8 cellular contexts compared by ENCODE assay signal in the genomic region with DNA sequence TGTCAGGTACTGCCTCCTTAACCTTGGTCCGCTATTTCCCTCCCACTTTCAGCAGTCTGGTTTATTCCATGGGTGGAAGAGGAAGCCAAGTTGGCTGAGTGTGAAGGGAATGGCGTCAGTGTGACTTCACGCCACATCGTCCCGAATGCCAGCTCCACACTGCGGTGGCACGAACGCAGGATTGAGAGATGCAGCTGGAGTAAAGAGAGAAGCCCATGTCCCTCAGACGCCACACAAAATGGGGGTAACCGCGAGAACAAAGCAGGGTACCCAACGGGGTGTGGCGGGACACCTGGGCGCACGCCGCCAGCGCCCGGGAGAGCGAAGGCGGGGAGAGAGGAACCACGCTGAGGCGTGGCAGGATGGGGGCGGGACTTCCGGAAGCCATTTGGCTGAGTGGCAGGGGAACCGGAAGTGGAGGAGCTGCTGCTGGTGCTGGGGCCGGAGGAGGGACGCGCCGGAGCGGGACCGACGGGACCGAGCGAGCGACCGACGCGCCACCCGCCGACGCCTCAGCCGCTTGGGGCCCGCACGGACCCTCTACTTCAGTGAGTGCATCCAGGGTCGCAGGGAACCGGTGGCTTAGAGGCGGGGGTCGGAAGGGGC. TPM values are rescaled to one million over a fixed set of nuclear protein-coding genes. Genes with fewer than 3 reads are reported as not detected.
A peak's percentile ranks its signal among the peaks of the same experiment; 100 is the strongest.
DNase-seq lines count a peak whose midpoint lies in the region; ATAC-seq, FAIRE-seq and TF ChIP-seq lines count a peak whose summit lies in the region.

A gene with protein sequence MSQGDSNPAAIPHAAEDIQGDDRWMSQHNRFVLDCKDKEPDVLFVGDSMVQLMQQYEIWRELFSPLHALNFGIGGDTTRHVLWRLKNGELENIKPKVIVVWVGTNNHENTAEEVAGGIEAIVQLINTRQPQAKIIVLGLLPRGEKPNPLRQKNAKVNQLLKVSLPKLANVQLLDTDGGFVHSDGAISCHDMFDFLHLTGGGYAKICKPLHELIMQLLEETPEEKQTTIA (plus strand): TSS at position 417 of the 606 bp plus-strand sequence. CDS start 8,161 bp downstream, outside the sequence.

- CTCF ChIA-PET in RWPE1 (lab: Yijun Ruan, JAX) = interaction anchor here (0.6 to 1.2 kb wide), 4 partner anchors 17 to 83 kb away, joined by 3 to 4 read pairs (median 4); no protein-coding TSS in a partner anchor
- CTCF ChIA-PET in naive thymus-derived CD4-positive, alpha-beta T cell (lab: Charles Lee) = interaction anchor here (0.8 kb wide), 1 partner anchor 218 kb away, joined by 3 read pairs; no protein-coding TSS in a partner anchor

- H3K27me3 Mint-ChIP-seq in activated T-helper 17 cell treated with anti-CD3 and anti-CD28 coated beads, Interleukin-2, amount 50 U/mL, for 72 hours = peaks cover 8% of the 10 kb centered on the region
- peaks cover 11 to 24% (median 12%) of the 10 kb centered on the region in 5 donors for H3K27me3 Mint-ChIP-seq in naive thymus-derived CD4-positive, alpha-beta T cell
- peaks cover 17% of the 10 kb centered on the region for H3K27me3 Mint-ChIP-seq in stimulated activated memory B cell treated with anti-CD40 and anti-IgM and Interleukin-4, amounts not matched to agents 10 μg/mL and 1 μg/mL and 100 μg/mL, for 72 hours

- peaks cover 41% of the 10 kb centered on the region for H3K36me3 Mint-ChIP-seq in activated T-helper 17 cell treated with anti-CD3 and anti-CD28 coated beads, Interleukin-2, amount 50 U/mL, for 72 hours (ENCODE audit: low read depth)
- peaks cover 4 to 8% (median 5%) of the 10 kb centered on the region in 5 donors for H3K36me3 Mint-ChIP-seq in naive thymus-derived CD4-positive, alpha-beta T cell
- H3K36me3 Mint-ChIP-seq in stimulated activated memory B cell treated with anti-CD40 and anti-IgM and Interleukin-4, amounts not matched to agents 10 μg/mL and 1 μg/mL and 100 μg/mL, for 72 hours = peaks cover 27% of the 10 kb centered on the region

- peak within 1 kb of the TSS; percentile 100 for H2AFZ ChIP-seq in fibroblast of lung (ENCODE audit: low read length)

- peak within 1 kb of the TSS; percentile 83 to 99 (median 96) for H3K4me3 ChIP-seq in fibroblast of lung (replicated peaks in 1 of 4; ENCODE audit: control extremely low read depth in 1 of 4, insufficient read depth in 1 of 4, low read depth in 3 of 4, low read length in 4 of 4)
- peak within 1 kb of the TSS; percentile 89 for H3K4me3 ChIP-seq in naive thymus-derived CD4-positive, alpha-beta T cell (ENCODE audit: low read length)

- H3K4me2 ChIP-seq in fibroblast of lung (ENCODE audit: extremely low read depth, insufficient read depth, low read length) = peak within 1 kb of the TSS; percentile 99

- H3K27me3 ChIP-seq in fibroblast of lung (ENCODE audit: control insufficient read depth, insufficient read depth, low read length) = no peaks in the 10 kb centered on the region
- no peaks in the 10 kb centered on the region for H3K27me3 ChIP-seq in naive thymus-derived CD4-positive, alpha-beta T cell (ENCODE audit: control insufficient read depth in 2 of 2, insufficient read depth in 2 of 2, low read length in 2 of 2)

- peaks cover 47% of the 10 kb centered on the region for H3K79me2 ChIP-seq in fibroblast of lung (ENCODE audit: control insufficient read depth, insufficient read depth, low read length)

- intact Hi-C loops in naive thymus-derived CD4-positive, alpha-beta T cell (cut with micrococcal nuclease) = loop anchor here (1.0 to 5.0 kb wide), 8 partner anchors 33 to 371 kb away; a partner anchor contains a TSS

- peak; percentile 61 for TF ChIP-seq POLR2A in H54 (IDR thresholded peaks at IDR 0.05; ENCODE audit: low read depth, low read length)

- POLR2A ChIA-PET in RWPE1 (lab: Yijun Ruan, JAX; ENCODE audit: low non-redundant PET) = interaction anchor here (0.6 to 1.1 kb wide), 3 partner anchors 21 to 250 kb away, joined by 3 to 6 read pairs (median 3); no protein-coding TSS in a partner anchor
- POLR2A ChIA-PET in naive thymus-derived CD4-positive, alpha-beta T cell (lab: Charles Lee) = interaction anchor here (0.8 to 3.2 kb wide), 10 partner anchors 10 to 357 kb away, joined by 3 to 42 read pairs (median 6); a partner anchor contains a TSS

- TF ChIP-seq CTCF in RWPE1 (conservative IDR thresholded peaks at IDR 0.05; ENCODE audit: low read depth) (no peak), fibroblast of lung (conservative IDR thresholded peaks at IDR 0.05 in 1 of 2, IDR thresholded peaks at IDR 0.05 in 1 of 2; ENCODE audit: low read depth in 1 of 2, low read length in 2 of 2) (no peak)

- peak within 1 kb of the TSS; percentile 92 for H3K27ac ChIP-seq in RWPE1
- H3K27ac ChIP-seq in fibroblast of lung (ENCODE audit: insufficient read depth, low read length) = peak within 1 kb of the TSS; percentile 98
- H3K27ac ChIP-seq in naive thymus-derived CD4-positive, alpha-beta T cell (ENCODE audit: low read depth, low read length) = peak within 1 kb of the TSS; percentile 85

- H3K9me3 Mint-ChIP-seq in activated T-helper 17 cell treated with anti-CD3 and anti-CD28 coated beads, Interleukin-2, amount 50 U/mL, for 72 hours = no peaks in the 10 kb centered on the region
- H3K9me3 Mint-ChIP-seq in naive thymus-derived CD4-positive, alpha-beta T cell = no peaks in the 10 kb centered on the region
- no peaks in the 10 kb centered on the region for H3K9me3 Mint-ChIP-seq in stimulated activated memory B cell treated with anti-CD40 and anti-IgM and Interleukin-4, amounts not matched to agents 10 μg/mL and 1 μg/mL and 100 μg/mL, for 72 hours

- peak within 1 kb of the TSS; percentile 100 for H3K4me3 Mint-ChIP-seq in activated T-helper 17 cell treated with anti-CD3 and anti-CD28 coated beads, Interleukin-2, amount 50 U/mL, for 72 hours
- peak within 1 kb of the TSS; percentile 88 to 100 (median 97) for H3K4me3 Mint-ChIP-seq in naive thymus-derived CD4-positive, alpha-beta T cell
- H3K4me3 Mint-ChIP-seq in stimulated activated memory B cell treated with anti-CD40 and anti-IgM and Interleukin-4, amounts not matched to agents 10 μg/mL and 1 μg/mL and 100 μg/mL, for 72 hours = peak within 1 kb of the TSS; percentile 96

- FAIRE-seq in H54 (lab: Jason Lieb, UNC) = no peak

- H3K36me3 ChIP-seq in fibroblast of lung (ENCODE audit: control insufficient read depth, insufficient read depth, low read length) = peaks cover 3% of the 10 kb centered on the region
- peaks cover 0 to 10% (median 0%) of the 10 kb centered on the region in 3 experiments for H3K36me3 ChIP-seq in naive thymus-derived CD4-positive, alpha-beta T cell (ENCODE audit: control insufficient read depth in 2 of 3, insufficient read depth in 3 of 3, low read length in 3 of 3)

- H3K9ac ChIP-seq in fibroblast of lung (ENCODE audit: insufficient read depth, low read length) = peak within 1 kb of the TSS; percentile 86

- peak; percentile 97 for ATAC-seq in activated T-helper 17 cell treated with anti-CD3 and anti-CD28 coated beads, Interleukin-2, amount 50 U/mL, for 72 hours (replicated peaks)
- ATAC-seq in naive thymus-derived CD4-positive, alpha-beta T cell = peak; percentile 94
- peak; percentile 98 for ATAC-seq in stimulated activated memory B cell treated with anti-CD40 and anti-IgM and Interleukin-4, amounts not matched to agents 10 μg/mL and 1 μg/mL and 100 μg/mL, for 72 hours

- peak; percentile 95 for DNase-seq in ELF-1 (ENCODE audit: low read depth, low spot score)
- DNase-seq in H54 (ENCODE audit: insufficient read length, low spot score) = peak; percentile 87
- DNase-seq in LoVo (ENCODE audit: low spot score) = peak; percentile 92
- DNase-seq in RWPE1 (ENCODE audit: low spot score) = peak; percentile 97
- peak; percentile 88 to 90 for DNase-seq in fibroblast of lung (ENCODE audit: low read depth in 2 of 2)
- DNase-seq in naive thymus-derived CD4-positive, alpha-beta T cell = peak; percentile 88 to 95 (median 94)

- H3K4me1 ChIP-seq in fibroblast of lung (ENCODE audit: control insufficient read depth, extremely low read depth, insufficient read depth, low read length) = peaks cover 7% of the 10 kb centered on the region
- H3K4me1 ChIP-seq in naive thymus-derived CD4-positive, alpha-beta T cell (ENCODE audit: control insufficient read depth in 2 of 2, insufficient read depth in 2 of 2, low read length in 2 of 2) = peaks cover 6 to 10% of the 10 kb centered on the region in 2 donors

- peaks cover 2% of the 10 kb centered on the region for H4K20me1 ChIP-seq in fibroblast of lung (ENCODE audit: control insufficient read depth, extremely low read depth, insufficient read depth, low read length)

- peaks cover 16% of the 10 kb centered on the region for H3K4me1 Mint-ChIP-seq in activated T-helper 17 cell treated with anti-CD3 and anti-CD28 coated beads, Interleukin-2, amount 50 U/mL, for 72 hours
- H3K4me1 Mint-ChIP-seq in naive thymus-derived CD4-positive, alpha-beta T cell = peaks cover 28 to 57% (median 44%) of the 10 kb centered on the region in 7 donors
- peaks cover 44% of the 10 kb centered on the region for H3K4me1 Mint-ChIP-seq in stimulated activated memory B cell treated with anti-CD40 and anti-IgM and Interleukin-4, amounts not matched to agents 10 μg/mL and 1 μg/mL and 100 μg/mL, for 72 hours

- H3K9me3 ChIP-seq in fibroblast of lung (ENCODE audit: control insufficient read depth, insufficient read depth, low read depth, low read length) = no peaks in the 10 kb centered on the region
- no peaks in the 10 kb centered on the region for H3K9me3 ChIP-seq in naive thymus-derived CD4-positive, alpha-beta T cell (ENCODE audit: control insufficient read depth in 2 of 3, low read length in 3 of 3)

- peak within 1 kb of the TSS; percentile 99 for H3K27ac Mint-ChIP-seq in activated T-helper 17 cell treated with anti-CD3 and anti-CD28 coated beads, Interleukin-2, amount 50 U/mL, for 72 hours
- peak within 1 kb of the TSS; percentile 90 to 98 (median 97) for H3K27ac Mint-ChIP-seq in naive thymus-derived CD4-positive, alpha-beta T cell
- peak within 1 kb of the TSS; percentile 98 for H3K27ac Mint-ChIP-seq in stimulated activated memory B cell treated with anti-CD40 and anti-IgM and Interleukin-4, amounts not matched to agents 10 μg/mL and 1 μg/mL and 100 μg/mL, for 72 hours

RNA-seq across cellular contexts. Expression of the gene that starts here (rescaled TPM):
- 10 to 100 TPM; 53.7 to 87.6 TPM for total RNA-seq in activated T-helper 17 cell treated with anti-CD3 and anti-CD28 coated beads, Interleukin-2, amount 50 U/mL, for 72 hours
- total RNA-seq in fibroblast of lung = 110 and 112 TPM in 2 replicates
- 56.2 and 70.8 TPM in 2 replicates for polyA plus RNA-seq in fibroblast of lung
- polyA plus RNA-seq in fibroblast of lung (2012) = 48.6 and 52.1 TPM in 2 replicates
- polyA minus RNA-seq in fibroblast of lung (ENCODE audit: low replicate concordance) = 118 and 133 TPM in 2 replicates
- 10 to 100 TPM; 48.9 to 62.0 (median 55.8) TPM for total RNA-seq in naive thymus-derived CD4-positive, alpha-beta T cell
- 10 to 100 TPM; 13.6 to 18.2 TPM for polyA plus RNA-seq in naive thymus-derived CD4-positive, alpha-beta T cell

Comparison
In these comparisons a context has a peak if more than half of its experiments do, and no peak if none do; other contexts are left out.
1. Peak in every context shown above with its lines: DNase-seq, ATAC-seq, H3K4me3 ChIP-seq and H3K27ac ChIP-seq.